19 cellular contexts compared by ENCODE assay signal in the genomic region with DNA sequence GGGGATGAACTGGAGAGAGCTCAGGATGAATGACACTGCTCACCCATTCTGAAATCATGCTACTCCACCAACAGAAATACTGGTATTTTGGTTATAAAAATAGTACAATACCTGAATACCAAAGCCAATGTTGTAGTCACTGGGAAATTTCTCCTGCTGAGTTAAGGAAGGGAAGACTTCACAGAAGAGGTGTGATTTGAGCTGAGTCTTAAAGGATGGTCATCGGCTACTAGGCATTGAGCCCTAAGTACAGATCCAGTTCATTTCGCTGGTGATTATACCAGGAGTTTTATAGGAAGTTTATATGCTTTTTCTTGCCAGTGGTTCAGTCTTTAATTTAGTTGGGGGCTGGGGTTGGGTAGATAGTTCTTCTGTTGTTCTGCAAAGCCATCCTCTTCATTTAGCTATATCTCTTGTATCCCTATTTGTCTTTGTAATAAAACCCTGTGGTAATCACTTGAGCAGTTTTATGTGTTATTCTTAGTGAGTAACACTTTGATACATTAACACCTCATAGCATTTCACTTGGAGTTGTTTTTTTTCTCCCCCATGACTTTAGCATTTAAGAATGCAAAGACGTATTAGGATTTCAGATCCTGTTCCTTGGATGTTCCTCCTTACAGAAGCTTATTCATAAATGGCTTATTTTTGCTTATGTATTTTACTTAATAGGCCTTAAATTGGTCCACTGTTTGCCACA.
A peak's percentile ranks its signal among the peaks of the same experiment; 100 is the strongest.
DNase-seq lines count a peak whose midpoint lies in the region; ATAC-seq, FAIRE-seq and TF ChIP-seq lines count a peak whose summit lies in the region.
"Had no signal": no experiment of that assay in that cellular context is flagged by ENCODE, and none has a peak within 500 bp of the region (broad histone marks: within the 10 kb centered on the region; RNA-seq: fewer than 3 reads in every experiment).

No MANE protein-coding gene starts in this region.

- ATAC-seq in psoas muscle (peak in 3 of 4 donors; percentile 66 to 90 (median 76)), GM19035 (IDR thresholded peaks at IDR 0.05; ENCODE audit: unreplicated experiment) (no peak)
- no peak for ATAC-seq in activated CD4-positive, alpha-beta T cell treated with anti-CD3 and anti-CD28 coated beads for 36 hours

- peaks cover 1% of the 10 kb centered on the region for H3K36me3 ChIP-seq in Caco-2 (ENCODE audit: control insufficient read depth, insufficient read depth, low read length)
- no peaks in the 10 kb centered on the region for H3K36me3 ChIP-seq in psoas muscle (ENCODE audit: insufficient read depth in 1 of 2, low read depth in 1 of 2)
- H3K36me3 ChIP-seq: ascending aorta had no signal

- H3K27me3 Mint-ChIP-seq in Caco-2 (ENCODE audit: insufficient read depth, unreplicated experiment), result no peaks in the 10 kb centered on the region
- no peaks in the 10 kb centered on the region for H3K27me3 Mint-ChIP-seq in activated CD4-positive, alpha-beta T cell treated with anti-CD3 and anti-CD28 coated beads for 36 hours
- H3K27me3 Mint-ChIP-seq: activated B cell treated with CpG ODN at 0.5 μM for 24 hours had no signal

- TF ChIP-seq CTCF in Caco-2 (IDR thresholded peaks at IDR 0.05; ENCODE audit: insufficient read depth in 1 of 2, low read depth in 1 of 2, low read length in 1 of 2, severe bottlenecking in 1 of 2, unreplicated experiment in 1 of 2), result no peak
- no peak for TF ChIP-seq CTCF in fibroblast of pulmonary artery (IDR thresholded peaks at IDR 0.05; ENCODE audit: low read length, missing control alignments)
- TF ChIP-seq CTCF in psoas muscle (IDR thresholded peaks at IDR 0.05), result no peak

- H3K4me1 Mint-ChIP-seq in Caco-2 (ENCODE audit: low read depth, unreplicated experiment), result peaks cover 23% of the 10 kb centered on the region
- no peaks in the 10 kb centered on the region for H3K4me1 Mint-ChIP-seq in activated CD4-positive, alpha-beta T cell treated with anti-CD3 and anti-CD28 coated beads for 36 hours
- H3K4me1 Mint-ChIP-seq: activated B cell treated with CpG ODN at 0.5 μM for 24 hours had no signal

- peaks cover 21% of the 10 kb centered on the region for H3K36me3 Mint-ChIP-seq in Caco-2 (ENCODE audit: insufficient read depth, unreplicated experiment)
- H3K36me3 Mint-ChIP-seq in activated CD4-positive, alpha-beta T cell treated with anti-CD3 and anti-CD28 coated beads for 36 hours (ENCODE audit: low read depth), result peaks cover 43% of the 10 kb centered on the region

- intact Hi-C loops in Caco-2 (cut with micrococcal nuclease; ENCODE audit: unreplicated experiment), result no loop called here
- intact Hi-C loops in psoas muscle (cut with DNase I), result no loop called here
- intact Hi-C loops in activated CD4-positive, alpha-beta T cell treated with anti-CD3 and anti-CD28 coated beads for 36 hours (cut with DNase I, micrococcal nuclease), result loop anchor here in 1 of 2 experiments (10.0 kb wide), 1 partner anchor 242 kb away; a partner anchor contains a TSS

- BruUV-seq in Caco-2 (replicated peaks; lab: Mats Ljungman, UMichigan), result no TSS peak

- 48 to 74% (median 57%) methylated on average over 3 of the region's 3 CpGs for WGBS in psoas muscle, 3 donors

- FAIRE-seq in RCC 7860 (lab: Jason Lieb, UNC), result peak; percentile 96
- FAIRE-seq: HTR-8/SVneo had no signal

- DNase-seq in Caco-2, result no peak
- DNase-seq in RCC 7860 (ENCODE audit: low spot score), result peak; percentile 90
- DNase-seq in fibroblast of pulmonary artery (ENCODE audit: low read depth), result peak; percentile 14
- no peak for DNase-seq in psoas muscle
- no peak for DNase-seq in medulla oblongata (ENCODE audit: extremely low spot score)
- DNase-seq in GM19240 (ENCODE audit: insufficient read length, low spot score), result no peak
- DNase-seq in activated CD4-positive, alpha-beta T cell treated with anti-CD3 and anti-CD28 coated beads for 36 hours, result no peak
- DNase-seq: activated B cell treated with CpG ODN at 0.5 μM for 24 hours; activated gamma-delta T cell treated with Interleukin-2 at 50 U/mL for 16 hours; COR-L47; islet precursor cell; MM.1S; NCI-H2081 treated with DMSO at 0.1 percent for 48 hours; RPMI8226; stimulated activated CD4-positive, alpha-beta T cell treated with anti-CD3 and anti-CD28 coated beads, Interleukin-2, amount 100 ng/mL, for 24 hours had no signal

- POLR2A ChIA-PET in Caco-2 (lab: Charles Lee), result no interaction called here
- POLR2A ChIA-PET in activated CD4-positive, alpha-beta T cell treated with anti-CD3 and anti-CD28 coated beads for 36 hours (lab: Charles Lee), result no interaction called here

- H3K27ac ChIP-seq in psoas muscle, result peak overlapping the region; percentile 44
- H3K27ac ChIP-seq: ascending aorta had no signal

- H3K27ac Mint-ChIP-seq in Caco-2 (ENCODE audit: unreplicated experiment), result peak overlapping the region; percentile 29
- no peak overlapping the region for H3K27ac Mint-ChIP-seq in activated CD4-positive, alpha-beta T cell treated with anti-CD3 and anti-CD28 coated beads for 36 hours
- H3K27ac Mint-ChIP-seq: activated B cell treated with CpG ODN at 0.5 μM for 24 hours; T-helper 1 cell treated with Interleukin-12 subunit alpha and Interleukin-12 subunit beta and Interleukin-4 antibody, amounts not matched to agents 30 μg/mL and 1 μg/mL, for 36 hours had no signal

- H3K4me3 ChIP-seq in Caco-2 (ENCODE audit: low read depth, low read length) (no peak overlapping the region), fibroblast of pulmonary artery (replicated peaks; ENCODE audit: low read depth, low read length) (no peak overlapping the region), psoas muscle (no peak overlapping the region)
- H3K4me3 ChIP-seq: ascending aorta had no signal

- H3K9me3 Mint-ChIP-seq in Caco-2 (ENCODE audit: unreplicated experiment), result peaks cover 15% of the 10 kb centered on the region
- peaks cover 13% of the 10 kb centered on the region for H3K9me3 Mint-ChIP-seq in activated CD4-positive, alpha-beta T cell treated with anti-CD3 and anti-CD28 coated beads for 36 hours (ENCODE audit: low read depth)

- H3K27me3 ChIP-seq in Caco-2 (replicated peaks; ENCODE audit: control insufficient read depth, insufficient read depth, low read length) (no peaks in the 10 kb centered on the region), psoas muscle (ENCODE audit: insufficient read depth in 3 of 3, low read length in 2 of 3) (no peaks in the 10 kb centered on the region)
- H3K27me3 ChIP-seq: ascending aorta had no signal

- CTCF ChIA-PET in Caco-2 (lab: Charles Lee), result no interaction called here
- CTCF ChIA-PET in activated CD4-positive, alpha-beta T cell treated with anti-CD3 and anti-CD28 coated beads for 36 hours (lab: Charles Lee), result interaction anchor here (0.8 to 1.0 kb wide), 2 partner anchors 11 to 356 kb away, joined by 3 to 4 read pairs; no protein-coding TSS in a partner anchor

- H3K4me1 ChIP-seq in Caco-2, result peaks cover 22% of the 10 kb centered on the region
- peaks cover 29% of the 10 kb centered on the region for H3K4me1 ChIP-seq in psoas muscle
- H3K4me1 ChIP-seq: ascending aorta had no signal

- H3K4me3 Mint-ChIP-seq in Caco-2 (ENCODE audit: unreplicated experiment), result no peak overlapping the region
- H3K4me3 Mint-ChIP-seq in activated CD4-positive, alpha-beta T cell treated with anti-CD3 and anti-CD28 coated beads for 36 hours, result no peak overlapping the region
- H3K4me3 Mint-ChIP-seq: activated B cell treated with CpG ODN at 0.5 μM for 24 hours; T-helper 1 cell treated with Interleukin-12 subunit alpha and Interleukin-12 subunit beta and Interleukin-4 antibody, amounts not matched to agents 30 μg/mL and 1 μg/mL, for 36 hours had no signal

- H3K9me3 ChIP-seq in Caco-2, result peaks cover 19% of the 10 kb centered on the region
- H3K9me3 ChIP-seq in psoas muscle, result peaks cover 15% of the 10 kb centered on the region

Comparison
In these comparisons a context has a peak if more than half of its experiments do, and no peak if none do; other contexts are left out.
1. DNase-seq: peak in RCC 7860 (single experiment) and fibroblast of pulmonary artery (single experiment); none in Caco-2 (0 of 2), psoas muscle (0 of 2), medulla oblongata (single experiment), GM19240 (single experiment) and activated CD4-positive, alpha-beta T cell treated with anti-CD3 and anti-CD28 coated beads for 36 hours (single experiment).
2. ATAC-seq: peak in psoas muscle (3 of 4); none in GM19035 (single experiment) and activated CD4-positive, alpha-beta T cell treated with anti-CD3 and anti-CD28 coated beads for 36 hours (single experiment).